In the genomic region with DNA sequence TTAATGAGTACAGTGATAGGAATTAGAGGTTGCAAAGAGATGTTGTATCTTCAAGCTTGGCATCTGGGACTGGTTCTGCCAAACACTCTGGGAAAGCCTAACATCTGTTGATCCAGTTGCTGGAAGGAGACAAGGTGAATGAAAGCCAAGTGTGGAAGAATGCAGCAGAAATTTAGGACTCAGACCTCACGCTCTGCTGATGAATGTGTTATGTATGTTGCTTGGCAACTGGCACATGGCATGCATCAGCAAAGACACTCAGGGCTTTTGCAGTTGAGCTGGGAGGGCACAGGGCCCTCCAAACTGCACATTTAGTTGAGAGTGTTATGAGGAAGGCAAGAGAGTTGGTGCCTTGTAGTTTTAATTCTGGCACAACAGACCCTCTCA, we compare ENCODE assay signal across 11 cellular contexts.
DNase-seq lines count a peak whose midpoint lies in the region; ATAC-seq lines count a peak whose summit lies in the region.
"Had no signal": no experiment of that assay in that cellular context is flagged by ENCODE, and none has a peak within 500 bp of the region (broad histone marks: within the 10 kb centered on the region; RNA-seq: fewer than 3 reads in every experiment).

No MANE protein-coding gene starts in this region.

- H2BK5ac ChIP-seq in mesendoderm (ENCODE audit: low read length) = no peak overlapping the region

- peaks cover 2% of the 10 kb centered on the region for H3K79me1 ChIP-seq in mesendoderm (ENCODE audit: low read length)

- H3K4me1 ChIP-seq in mesendoderm (ENCODE audit: control insufficient read depth, low read depth, low read length) = no peaks in the 10 kb centered on the region
- H3K4me1 ChIP-seq: Peyer's patch had no signal

- H3K9me3 Mint-ChIP-seq in activated T-helper 2 cell treated with anti-CD3 and anti-CD28 coated beads, Interferon-gamma antibody, Interleukin-2, Interleukin-4, amounts not matched to agents 10 μg/mL and 5 μg/mL and 100 μg/mL, durations not matched to agents 14 hours and 24 hours and 36 hours = no peaks in the 10 kb centered on the region
- H3K9me3 Mint-ChIP-seq: activated CD4-positive, alpha-beta T cell treated with anti-CD3 and anti-CD28 coated beads, Interleukin-2, amount 10 ng/mL, durations not matched to agents 7 days and 5 days had no signal

- no peaks in the 10 kb centered on the region for H3K27me3 ChIP-seq in mesendoderm (ENCODE audit: insufficient read depth, low read length, poor library complexity)
- H3K27me3 ChIP-seq: Peyer's patch had no signal

- H3K27ac Mint-ChIP-seq in activated T-helper 2 cell treated with anti-CD3 and anti-CD28 coated beads, Interferon-gamma antibody, Interleukin-2, Interleukin-4, amounts not matched to agents 10 μg/mL and 5 μg/mL and 100 μg/mL, durations not matched to agents 14 hours and 24 hours and 36 hours = no peak overlapping the region
- H3K27ac Mint-ChIP-seq: activated CD4-positive, alpha-beta T cell treated with anti-CD3 and anti-CD28 coated beads, Interleukin-2, amount 10 ng/mL, durations not matched to agents 7 days and 5 days had no signal

- H4K8ac ChIP-seq in mesendoderm (ENCODE audit: low read depth, low read length) = no peak overlapping the region

- no peak overlapping the region for H3K4me2 ChIP-seq in mesendoderm (ENCODE audit: low read length)

- H2BK120ac ChIP-seq in mesendoderm (ENCODE audit: low read depth, low read length) = no peak overlapping the region

- H3K27ac ChIP-seq in mesendoderm (ENCODE audit: low read depth, low read length) = no peak overlapping the region

- no peak overlapping the region for H2BK15ac ChIP-seq in mesendoderm (replicated peaks; ENCODE audit: low read depth)

- H3K18ac ChIP-seq in mesendoderm (ENCODE audit: low read length) = no peak overlapping the region

- H2AK5ac ChIP-seq in mesendoderm (ENCODE audit: low read length) = no peak overlapping the region

- peaks cover 25% of the 10 kb centered on the region for H3K27me3 Mint-ChIP-seq in activated T-helper 2 cell treated with anti-CD3 and anti-CD28 coated beads, Interferon-gamma antibody, Interleukin-2, Interleukin-4, amounts not matched to agents 10 μg/mL and 5 μg/mL and 100 μg/mL, durations not matched to agents 14 hours and 24 hours and 36 hours (ENCODE audit: low read depth)

- H3K23ac ChIP-seq in mesendoderm (ENCODE audit: low read length) = no peak overlapping the region

- H3K4me1 Mint-ChIP-seq in activated T-helper 2 cell treated with anti-CD3 and anti-CD28 coated beads, Interferon-gamma antibody, Interleukin-2, Interleukin-4, amounts not matched to agents 10 μg/mL and 5 μg/mL and 100 μg/mL, durations not matched to agents 14 hours and 24 hours and 36 hours (ENCODE audit: low read depth) = no peaks in the 10 kb centered on the region
- H3K4me1 Mint-ChIP-seq: activated CD4-positive, alpha-beta T cell treated with anti-CD3 and anti-CD28 coated beads, Interleukin-2, amount 10 ng/mL, durations not matched to agents 7 days and 5 days had no signal

- intact Hi-C loops in Right ventricle myocardium inferior (cut with DNase I) = no loop called here
- intact Hi-C loops in cardiac septum (cut with DNase I) = no loop called here
- intact Hi-C loops in activated T-helper 2 cell treated with anti-CD3 and anti-CD28 coated beads, Interferon-gamma antibody, Interleukin-2, Interleukin-4, amounts not matched to agents 10 μg/mL and 5 μg/mL and 100 μg/mL, durations not matched to agents 14 hours and 24 hours and 36 hours (cut with micrococcal nuclease) = no loop called here

- H3K4me3 ChIP-seq in mesendoderm (ENCODE audit: low read length) = no peak overlapping the region
- H3K4me3 ChIP-seq: Peyer's patch had no signal

- ATAC-seq in Right ventricle myocardium inferior = peak; percentile 92

- H4K5ac ChIP-seq in mesendoderm (ENCODE audit: low read length) = no peak overlapping the region

- no CpG with 5 or more reads among the region's 1 CpG for WGBS in mesendoderm (ENCODE audit: extremely low coverage, insufficient coverage, low lambda C conversion rate)

- H3K4ac ChIP-seq in mesendoderm (ENCODE audit: low read depth, low read length) = no peak overlapping the region

- H3K56ac ChIP-seq in mesendoderm (ENCODE audit: low read length) = no peak overlapping the region

- no peak overlapping the region for H3K9ac ChIP-seq in mesendoderm (ENCODE audit: low read length)

- H3K36me3 ChIP-seq in mesendoderm (ENCODE audit: control insufficient read depth, insufficient read depth, low read length) = no peaks in the 10 kb centered on the region
- H3K36me3 ChIP-seq: Peyer's patch had no signal

- no peaks in the 10 kb centered on the region for H3K79me2 ChIP-seq in mesendoderm (ENCODE audit: control insufficient read depth, insufficient read depth, low read length)

- no peaks in the 10 kb centered on the region for H3K36me3 Mint-ChIP-seq in activated T-helper 2 cell treated with anti-CD3 and anti-CD28 coated beads, Interferon-gamma antibody, Interleukin-2, Interleukin-4, amounts not matched to agents 10 μg/mL and 5 μg/mL and 100 μg/mL, durations not matched to agents 14 hours and 24 hours and 36 hours (ENCODE audit: low read depth)

- H3K4me3 Mint-ChIP-seq in activated T-helper 2 cell treated with anti-CD3 and anti-CD28 coated beads, Interferon-gamma antibody, Interleukin-2, Interleukin-4, amounts not matched to agents 10 μg/mL and 5 μg/mL and 100 μg/mL, durations not matched to agents 14 hours and 24 hours and 36 hours (ENCODE audit: low read depth) = no peak overlapping the region
- H3K4me3 Mint-ChIP-seq: activated CD4-positive, alpha-beta T cell treated with anti-CD3 and anti-CD28 coated beads, Interleukin-2, amount 10 ng/mL, durations not matched to agents 7 days and 5 days had no signal

- DNase-seq in Right ventricle myocardium inferior (ENCODE audit: missing footprints) (no peak), cardiac septum (ENCODE audit: low spot score) (no peak), dedifferentiated amniotic fluid mesenchymal stem cell (ENCODE audit: extremely low spot score) (peak; percentile 78), mesendoderm (peak; percentile 77), NCI-H2107 treated with DMSO at 0.1 percent for 48 hours (lab: John Stamatoyannopoulos, UW; ENCODE audit: unreplicated experiment) (no peak), medulla oblongata (ENCODE audit: extremely low spot score) (no peak), COLO668 (lab: John Stamatoyannopoulos, UW; ENCODE audit: unreplicated experiment) (no peak)
- DNase-seq in activated T-helper 2 cell treated with anti-CD3 and anti-CD28 coated beads, Interferon-gamma antibody, Interleukin-2, Interleukin-4, amounts not matched to agents 10 μg/mL and 5 μg/mL and 100 μg/mL, durations not matched to agents 14 hours and 24 hours and 36 hours (ENCODE audit: low spot score) = no peak
- DNase-seq: activated CD4-positive, alpha-beta T cell treated with anti-CD3 and anti-CD28 coated beads, Interleukin-2, amount 10 ng/mL, durations not matched to agents 7 days and 5 days; C1 segment of cervical spinal cord; Peyer's patch had no signal

Comparison
In these comparisons a context has a peak if more than half of its experiments do, and no peak if none do; other contexts are left out.
1. DNase-seq: peak in dedifferentiated amniotic fluid mesenchymal stem cell (single experiment) and mesendoderm (single experiment); none in Right ventricle myocardium inferior (single experiment), cardiac septum (single experiment), NCI-H2107 treated with DMSO at 0.1 percent for 48 hours (single experiment), medulla oblongata (single experiment), activated T-helper 2 cell treated with anti-CD3 and anti-CD28 coated beads, Interferon-gamma antibody, Interleukin-2, Interleukin-4, amounts not matched to agents 10 μg/mL and 5 μg/mL and 100 μg/mL, durations not matched to agents 14 hours and 24 hours and 36 hours (single experiment) and COLO668 (single experiment).